13 cellular contexts compared by ENCODE assay signal in genomic region chr12:47214771-47215170, GRCh38.
DNase-seq lines count a peak whose midpoint lies in the region; ATAC-seq and TF ChIP-seq lines count a peak whose summit lies in the region.
"Had no signal": no experiment of that assay in that cellular context is flagged by ENCODE, and none has a peak within 500 bp of the region (broad histone marks: within the 10 kb centered on the region; RNA-seq: fewer than 3 reads in every experiment).

No MANE protein-coding gene starts in this region.

- H3K27me3 ChIP-seq in upper lobe of right lung, result no peaks in the 10 kb centered on the region
- H3K27me3 ChIP-seq in brain microvascular endothelial cell (replicated peaks), result no peaks in the 10 kb centered on the region
- H3K27me3 ChIP-seq: SJSA1, thyroid gland had no signal

- in situ Hi-C loops in brain microvascular endothelial cell (cut with HindIII; ENCODE audit: low pct_ligation_motif_present, low sequenced_read_pairs), result no loop called here

- peak overlapping the region; percentile 91 for H3K4me3 Mint-ChIP-seq in activated T-cell treated with anti-CD3 and anti-CD28 coated beads, Interleukin-2, amount 50 U/mL, for 24 hours
- H3K4me3 Mint-ChIP-seq in activated T-helper 2 cell treated with anti-CD3 and anti-CD28 coated beads, Interferon-gamma antibody, Interleukin-2, Interleukin-4, amounts not matched to agents 10 μg/mL and 5 μg/mL and 100 μg/mL, durations not matched to agents 14 hours and 24 hours and 36 hours (ENCODE audit: low read depth), result peak overlapping the region; percentile 97
- peak overlapping the region; percentile 95 to 99 (median 98) for H3K4me3 Mint-ChIP-seq in naive thymus-derived CD8-positive, alpha-beta T cell

- peak; percentile 64 for DNase-seq in activated T-cell treated with anti-CD3 and anti-CD28 coated beads, Interleukin-2, amount 50 U/mL, for 24 hours
- DNase-seq in activated T-cell treated with anti-CD3 and anti-CD28 coated beads, Interleukin-2, amount 50 U/mL, for 48 hours, result no peak
- no peak for DNase-seq in activated T-helper 2 cell treated with anti-CD3 and anti-CD28 coated beads, Interferon-gamma antibody, Interleukin-2, Interleukin-4, amounts not matched to agents 10 μg/mL and 5 μg/mL and 100 μg/mL, durations not matched to agents 14 hours and 24 hours and 36 hours (ENCODE audit: low spot score)
- no peak for DNase-seq in naive thymus-derived CD8-positive, alpha-beta T cell
- no peak for DNase-seq in upper lobe of right lung
- DNase-seq in GDM1 (lab: John Stamatoyannopoulos, UW), result no peak
- DNase-seq in brain microvascular endothelial cell, result no peak
- DNase-seq in DMS53 treated with DMSO at 0.1 percent for 48 hours (lab: John Stamatoyannopoulos, UW; ENCODE audit: unreplicated experiment), result no peak
- DNase-seq: DMS 273 treated with DMSO at 0.1 percent for 48 hours, mucosa of descending colon, thyroid gland had no signal

- H3K4me1 Mint-ChIP-seq in activated T-cell treated with anti-CD3 and anti-CD28 coated beads, Interleukin-2, amount 50 U/mL, for 24 hours (ENCODE audit: low read depth), result peaks cover 51% of the 10 kb centered on the region
- peaks cover 52% of the 10 kb centered on the region for H3K4me1 Mint-ChIP-seq in activated T-helper 2 cell treated with anti-CD3 and anti-CD28 coated beads, Interferon-gamma antibody, Interleukin-2, Interleukin-4, amounts not matched to agents 10 μg/mL and 5 μg/mL and 100 μg/mL, durations not matched to agents 14 hours and 24 hours and 36 hours (ENCODE audit: low read depth)
- H3K4me1 Mint-ChIP-seq in naive thymus-derived CD8-positive, alpha-beta T cell, result peaks cover 12 to 69% (median 24%) of the 10 kb centered on the region in 4 donors

- no peaks in the 10 kb centered on the region for H3K27me3 Mint-ChIP-seq in activated T-cell treated with anti-CD3 and anti-CD28 coated beads, Interleukin-2, amount 50 U/mL, for 24 hours
- no peaks in the 10 kb centered on the region for H3K27me3 Mint-ChIP-seq in activated T-helper 2 cell treated with anti-CD3 and anti-CD28 coated beads, Interferon-gamma antibody, Interleukin-2, Interleukin-4, amounts not matched to agents 10 μg/mL and 5 μg/mL and 100 μg/mL, durations not matched to agents 14 hours and 24 hours and 36 hours (ENCODE audit: low read depth)
- H3K27me3 Mint-ChIP-seq in naive thymus-derived CD8-positive, alpha-beta T cell, result no peaks in the 10 kb centered on the region

- intact Hi-C loops in activated T-helper 2 cell treated with anti-CD3 and anti-CD28 coated beads, Interferon-gamma antibody, Interleukin-2, Interleukin-4, amounts not matched to agents 10 μg/mL and 5 μg/mL and 100 μg/mL, durations not matched to agents 14 hours and 24 hours and 36 hours (cut with micrococcal nuclease), result loop anchor here (1.0 to 10.0 kb wide), 8 partner anchors 24 to 997 kb away; partner anchors contain the start of genes RPAP3 and SLC38A1
- intact Hi-C loops in upper lobe of right lung (cut with DNase I), result no loop called here

- peak overlapping the region; percentile 99 for H3K27ac Mint-ChIP-seq in activated T-cell treated with anti-CD3 and anti-CD28 coated beads, Interleukin-2, amount 50 U/mL, for 24 hours
- peak overlapping the region; percentile 96 for H3K27ac Mint-ChIP-seq in activated T-helper 2 cell treated with anti-CD3 and anti-CD28 coated beads, Interferon-gamma antibody, Interleukin-2, Interleukin-4, amounts not matched to agents 10 μg/mL and 5 μg/mL and 100 μg/mL, durations not matched to agents 14 hours and 24 hours and 36 hours
- H3K27ac Mint-ChIP-seq in naive thymus-derived CD8-positive, alpha-beta T cell, result peak overlapping the region; percentile 93 to 99 (median 96)

- POLR2A ChIA-PET in naive thymus-derived CD8-positive, alpha-beta T cell (lab: Charles Lee), result interaction anchor here (1.0 to 15.8 kb wide), 12 partner anchors 11 to 181 kb away, joined by 3 to 211 read pairs (median 17); partner anchors contain the start of genes AMIGO2 and PCED1B

- H3K4me3 ChIP-seq in upper lobe of right lung (peak overlapping the region; percentile 41), brain microvascular endothelial cell (ENCODE audit: low read depth, low read length) (no peak overlapping the region)
- H3K4me3 ChIP-seq: mucosa of descending colon, SJSA1, thyroid gland had no signal

- H3K36me3 ChIP-seq in upper lobe of right lung (no peaks in the 10 kb centered on the region), brain microvascular endothelial cell (replicated peaks) (no peaks in the 10 kb centered on the region)
- H3K36me3 ChIP-seq: SJSA1, thyroid gland had no signal

- no peaks in the 10 kb centered on the region for H3K4me1 ChIP-seq in upper lobe of right lung
- H3K4me1 ChIP-seq: SJSA1, thyroid gland had no signal

- H3K36me3 Mint-ChIP-seq in activated T-cell treated with anti-CD3 and anti-CD28 coated beads, Interleukin-2, amount 50 U/mL, for 24 hours (ENCODE audit: low read depth), result peaks cover 88% of the 10 kb centered on the region
- H3K36me3 Mint-ChIP-seq in activated T-helper 2 cell treated with anti-CD3 and anti-CD28 coated beads, Interferon-gamma antibody, Interleukin-2, Interleukin-4, amounts not matched to agents 10 μg/mL and 5 μg/mL and 100 μg/mL, durations not matched to agents 14 hours and 24 hours and 36 hours (ENCODE audit: low read depth), result peaks cover 76% of the 10 kb centered on the region
- peaks cover 40 to 63% (median 60%) of the 10 kb centered on the region in 3 donors for H3K36me3 Mint-ChIP-seq in naive thymus-derived CD8-positive, alpha-beta T cell

- TF ChIP-seq CTCF in upper lobe of right lung (IDR thresholded peaks at IDR 0.05), result no peak
- no peak for TF ChIP-seq CTCF in brain microvascular endothelial cell (IDR thresholded peaks at IDR 0.05; ENCODE audit: low read depth, low read length, missing control alignments)

- no peaks in the 10 kb centered on the region for H3K9me3 ChIP-seq in upper lobe of right lung
- H3K9me3 ChIP-seq: mucosa of descending colon, SJSA1, thyroid gland had no signal

- no peak overlapping the region for H3K27ac ChIP-seq in upper lobe of right lung
- no peak overlapping the region for H3K27ac ChIP-seq in brain microvascular endothelial cell
- H3K27ac ChIP-seq: SJSA1, thyroid gland, VCaP had no signal

- no peaks in the 10 kb centered on the region for H3K9me3 Mint-ChIP-seq in activated T-cell treated with anti-CD3 and anti-CD28 coated beads, Interleukin-2, amount 50 U/mL, for 24 hours
- no peaks in the 10 kb centered on the region for H3K9me3 Mint-ChIP-seq in activated T-helper 2 cell treated with anti-CD3 and anti-CD28 coated beads, Interferon-gamma antibody, Interleukin-2, Interleukin-4, amounts not matched to agents 10 μg/mL and 5 μg/mL and 100 μg/mL, durations not matched to agents 14 hours and 24 hours and 36 hours
- H3K9me3 Mint-ChIP-seq in naive thymus-derived CD8-positive, alpha-beta T cell, result peaks cover 0 to 2% (median 0%) of the 10 kb centered on the region in 9 donors

- no peak for ATAC-seq in naive thymus-derived CD8-positive, alpha-beta T cell
- no peak for ATAC-seq in upper lobe of right lung
